In the genomic region with DNA sequence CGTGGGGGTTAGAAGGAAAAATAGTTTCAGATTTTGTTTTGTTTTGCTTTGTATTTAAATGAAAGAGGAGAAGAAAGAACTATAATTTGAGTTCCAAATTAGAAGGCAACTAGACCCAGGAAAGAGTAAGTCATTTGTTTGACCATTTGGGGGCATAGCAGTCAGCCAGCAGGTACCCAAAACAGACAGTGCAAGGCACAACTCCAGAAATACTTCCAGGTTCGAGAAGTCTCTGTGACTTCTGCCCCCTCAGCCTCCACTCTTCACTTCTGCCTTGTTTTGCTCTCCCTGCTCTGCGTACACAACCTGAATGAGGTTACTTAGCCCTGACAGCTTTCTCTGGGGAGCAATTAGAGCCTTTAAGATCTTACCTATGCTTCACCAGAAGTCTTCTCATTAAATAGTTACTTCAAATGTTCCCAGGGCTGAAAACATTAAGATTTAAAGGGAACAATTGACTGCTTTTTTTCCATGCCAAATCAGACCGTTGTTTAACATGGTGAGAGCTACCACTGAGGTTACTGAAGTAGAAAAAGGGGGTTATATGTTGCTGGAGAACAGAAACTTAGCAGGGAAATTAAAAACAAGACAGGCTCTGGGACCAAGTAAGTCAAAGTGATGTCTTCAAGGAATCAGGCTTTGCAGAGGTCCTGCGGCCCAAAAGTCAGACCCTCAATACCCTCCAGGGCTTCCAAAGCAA, we compare ENCODE assay signal across 13 cellular contexts.
DNase-seq lines count a peak whose midpoint lies in the region; ATAC-seq and TF ChIP-seq lines count a peak whose summit lies in the region.
"Had no signal": no experiment of that assay in that cellular context is flagged by ENCODE, and none has a peak within 500 bp of the region (broad histone marks: within the 10 kb centered on the region; RNA-seq: fewer than 3 reads in every experiment).

No MANE protein-coding gene starts in this region.

- H3K27me3 ChIP-seq in right cardiac atrium (ENCODE audit: control insufficient read depth, insufficient read depth): no peaks in the 10 kb centered on the region
- H3K27me3 ChIP-seq in tibial artery: no peaks in the 10 kb centered on the region
- H3K27me3 ChIP-seq: neural progenitor cell had no signal

- intact Hi-C loops in Right ventricle myocardium superior (cut with DNase I): loop anchor here (5.0 kb wide), 1 partner anchor 216 kb away; a partner anchor contains a TSS
- intact Hi-C loops in right cardiac atrium (cut with DNase I): loop anchor here in 2 of 4 donors (10.0 kb wide), 2 partner anchors 208 to 218 kb away; a partner anchor contains a TSS
- intact Hi-C loops in tibial artery (cut with DNase I; ENCODE audit: low total_unique reads): no loop called here

- H3K4me1 ChIP-seq in right cardiac atrium (ENCODE audit: control insufficient read depth, insufficient read depth, low read length): no peaks in the 10 kb centered on the region
- no peaks in the 10 kb centered on the region for H3K4me1 ChIP-seq in tibial artery

- TF ChIP-seq CTCF in tibial artery (IDR thresholded peaks at IDR 0.05): no peak

- ATAC-seq in Right ventricle myocardium superior (ENCODE audit: poor library complexity) (peak; percentile 77), right cardiac atrium (no peak), HG02588 (IDR thresholded peaks at IDR 0.05; ENCODE audit: unreplicated experiment) (peak; percentile 52)

- WGBS in right cardiac atrium: 73% methylated on average over 5 of the region's 5 CpGs

- H3K9me3 ChIP-seq in right cardiac atrium (ENCODE audit: control insufficient read depth, low read length): no peaks in the 10 kb centered on the region
- H3K9me3 ChIP-seq in tibial artery: no peaks in the 10 kb centered on the region

- no peaks in the 10 kb centered on the region for H3K36me3 ChIP-seq in tibial artery
- H3K36me3 ChIP-seq: neural progenitor cell had no signal

- no peak overlapping the region for H3K27ac ChIP-seq in right cardiac atrium (ENCODE audit: low read length)
- no peak overlapping the region for H3K27ac ChIP-seq in tibial artery
- H3K27ac ChIP-seq: neural progenitor cell, PC-9 had no signal

- H3K4me3 ChIP-seq in right cardiac atrium (ENCODE audit: low read length): no peak overlapping the region
- H3K4me3 ChIP-seq in tibial artery: no peak overlapping the region
- H3K4me3 ChIP-seq: neural progenitor cell, PC-9 had no signal

- no peak for DNase-seq in Right ventricle myocardium superior
- no peak for DNase-seq in right cardiac atrium
- peak; percentile 14 for DNase-seq in NCI-H69 (lab: John Stamatoyannopoulos, UW)
- DNase-seq in tibial artery: no peak
- DNase-seq in AG08396 (ENCODE audit: low spot score): no peak
- no peak for DNase-seq in stimulated activated naive CD4-positive, alpha-beta T cell treated with Interleukin-2 at 50 U/mL for 16 hours (lab: John Stamatoyannopoulos, UW)
- DNase-seq in epidermal melanocyte (ENCODE audit: insufficient read length, low spot score): no peak
- DNase-seq: central memory CD4-positive, alpha-beta T cell; hippocampal formation; NCI-H2029; PC-9 had no signal

Comparison
In these comparisons a context has a peak if more than half of its experiments do, and no peak if none do; other contexts are left out.
1. ATAC-seq: peak in Right ventricle myocardium superior (single experiment) and HG02588 (single experiment); none in right cardiac atrium (0 of 2).